In the genomic region with DNA sequence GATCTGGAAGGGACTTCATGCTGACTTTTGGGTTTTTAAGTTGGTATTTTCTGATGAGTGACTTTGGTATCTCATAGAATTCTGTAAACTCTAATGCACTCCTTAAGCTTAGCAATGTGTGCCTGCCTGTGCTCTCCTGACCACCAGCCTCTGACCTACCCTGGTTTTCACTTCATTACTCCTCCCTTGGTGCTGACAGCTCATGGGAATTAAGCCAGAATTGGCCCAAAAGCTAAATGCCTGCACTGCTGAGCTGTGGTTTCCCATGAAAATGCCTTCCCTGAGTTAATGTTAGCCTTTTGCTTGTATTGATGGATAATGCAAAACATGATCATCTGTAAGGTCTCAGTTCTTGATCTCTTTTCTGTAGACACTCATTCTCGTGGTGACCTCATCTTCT, we compare ENCODE assay signal across 20 cellular contexts. TPM values are rescaled to one million over a fixed set of nuclear protein-coding genes. Genes with fewer than 3 reads are reported as not detected.
DNase-seq lines count a peak whose midpoint lies in the region; ATAC-seq and TF ChIP-seq lines count a peak whose summit lies in the region.
"Had no signal": no experiment of that assay in that cellular context is flagged by ENCODE, and none has a peak within 500 bp of the region (broad histone marks: within the 10 kb centered on the region; RNA-seq: fewer than 3 reads in every experiment).

No MANE protein-coding gene starts in this region.

- ATAC-seq in omental fat pad (ENCODE audit: low FRiP score) = peak; percentile 51
- no peak for ATAC-seq in HG02610 (IDR thresholded peaks at IDR 0.05; ENCODE audit: unreplicated experiment)
- ATAC-seq: Panc1; stimulated activated naive CD8-positive, alpha-beta T cell treated with anti-CD3 and anti-CD28 coated beads, Interleukin-15, Interleukin-2, amounts not matched to agents 100 U/mL and 50 U/mL, for 24 hours had no signal

- peaks cover 22% of the 10 kb centered on the region; the same call in 1 of the 2 replicates for H4K20me1 ChIP-seq in SU-DHL-6 (ENCODE audit: low read depth, low read length)

- peaks cover 100% of the 10 kb centered on the region for H3K79me2 ChIP-seq in SU-DHL-6 (ENCODE audit: insufficient read depth, low read length)

- no peaks in the 10 kb centered on the region for H3K27me3 ChIP-seq in SU-DHL-6 (ENCODE audit: low read length)
- no peaks in the 10 kb centered on the region for H3K27me3 ChIP-seq in H7 (ENCODE audit: control insufficient read depth, insufficient read depth, low read length)

- in situ Hi-C loops in ACHN (cut with HindIII; ENCODE audit: low pct_ligation_motif_present, low pct_unique_long_range_greater_than_20kb, low sequenced_read_pairs) = no loop called here

- H3F3A ChIP-seq in SU-DHL-6 (ENCODE audit: insufficient read depth) = 0 out of 2 replicates have a peak, but pooled peaks cover 5% of the 10 kb centered on the region

- H2AFZ ChIP-seq in SU-DHL-6 (ENCODE audit: low read depth, low read length, severe bottlenecking) = no peak overlapping the region

- H3K36me3 ChIP-seq in SU-DHL-6 (ENCODE audit: low read length) = peaks cover 7% of the 10 kb centered on the region; the same call in 1 of the 2 replicates
- H3K36me3 ChIP-seq in H7 (replicated peaks; ENCODE audit: control insufficient read depth, insufficient read depth, low read length) = no peaks in the 10 kb centered on the region
- H3K36me3 ChIP-seq: thoracic aorta had no signal

- no peak for TF ChIP-seq CTCF in SU-DHL-6 (IDR thresholded peaks at IDR 0.05; ENCODE audit: insufficient read depth, low read length, poor library complexity, severe bottlenecking)
- TF ChIP-seq CTCF in omental fat pad (IDR thresholded peaks at IDR 0.05) = no peak
- TF ChIP-seq CTCF in coronary artery (IDR thresholded peaks at IDR 0.05) = no peak

- H3K4me3 ChIP-seq in SU-DHL-6 (ENCODE audit: insufficient read depth, low read length, poor library complexity, severe bottlenecking) (no peak overlapping the region), coronary artery (no peak overlapping the region), H7 (ENCODE audit: insufficient read depth, low read depth, low read length) (no peak overlapping the region)
- H3K4me3 ChIP-seq: thoracic aorta had no signal

- DNase-seq in ACHN (peak; percentile 26), glomerular visceral epithelial cell (ENCODE audit: extremely low spot score) (peak; percentile 84), omental fat pad (ENCODE audit: low spot score) (no peak), coronary artery (ENCODE audit: low spot score) (no peak), middle frontal gyrus (ENCODE audit: extremely low spot score, low spot score) (no peak), H7 (no peak)
- DNase-seq: activated CD4-positive, alpha-beta T cell treated with anti-CD3 and anti-CD28 coated beads, Interleukin-2, amount 10 ng/mL, durations not matched to agents 7 days and 5 days; activated naive CD4-positive, alpha-beta T cell treated with anti-CD3 and anti-CD28 coated beads, Interleukin-2, amount 50 U/mL, for 16 hours; amygdala; NCI-H1105; NCI-H1930; NCI-H526; posterior cingulate gyrus; stimulated activated naive CD8-positive, alpha-beta T cell treated with anti-CD3 and anti-CD28 coated beads, Interleukin-15, Interleukin-2, amounts not matched to agents 100 U/mL and 50 U/mL, for 24 hours; T1000 had no signal

- no peaks in the 10 kb centered on the region for H3K9me3 ChIP-seq in SU-DHL-6 (ENCODE audit: insufficient read depth, low read length)
- H3K9me3 ChIP-seq: thoracic aorta had no signal

- H3K9ac ChIP-seq in SU-DHL-6 (ENCODE audit: low read length) = no peak overlapping the region

- H3K9me2 ChIP-seq in SU-DHL-6 (replicated peaks; ENCODE audit: insufficient read depth, low read length) = no peaks in the 10 kb centered on the region

- H3K27ac ChIP-seq in SU-DHL-6 (ENCODE audit: low read depth, low read length) (0 out of 2 replicates have a peak overlapping the region, but pooled peaks have one; percentile 6), coronary artery (peak overlapping the region in 1 of 2 donors; percentile 28)

- H3K4me2 ChIP-seq in SU-DHL-6 (ENCODE audit: low read depth, low read length, poor library complexity, severe bottlenecking) = no peak overlapping the region

RNA-seq across cellular contexts. Expression of gene KANK1, which starts 18.2 kb away (rescaled TPM):
- total RNA-seq in omental fat pad = 100 to 1,000 TPM in 2 of 4 donors, 10 to 100 TPM in 2; 49.7 to 117 (median 99.9) TPM
- total RNA-seq in H7 (2014; rRNA removed; shearing (Covaris generic)) = 16.1 and 20.6 TPM in 2 replicates
- total RNA-seq: G401 had no signal

Comparison
In these comparisons a context has a peak if more than half of its experiments do, and no peak if none do; other contexts are left out.
1. DNase-seq: peak in ACHN (single experiment) and glomerular visceral epithelial cell (single experiment); none in omental fat pad (single experiment), coronary artery (single experiment), middle frontal gyrus (single experiment) and H7 (single experiment).